31 cellular contexts compared by ENCODE assay signal in genomic region chr2:122651780-122652179, GRCh38.
"Had no signal": no experiment of that assay in that cellular context is flagged by ENCODE, and none has a peak within 500 bp of the region (broad histone marks: within the 10 kb centered on the region; RNA-seq: fewer than 3 reads in every experiment).

No MANE protein-coding gene starts in this region.

- H3K36me3 Mint-ChIP-seq: natural killer cell; neural progenitor cell; stimulated activated memory B cell treated with anti-CD40 and anti-IgM and Interleukin-4, amounts not matched to agents 10 μg/mL and 1 μg/mL and 100 μg/mL, for 72 hours; type B pancreatic cell had no signal

- H3K4me1 ChIP-seq: neural progenitor cell, parathyroid adenoma, psoas muscle, spleen, suprapubic skin, testis, tibial artery, transverse colon, upper lobe of right lung, uterus had no signal

- H3K27me3 ChIP-seq: neural progenitor cell, ovary, spleen, suprapubic skin, testis, tibial artery, transverse colon, upper lobe of right lung, uterus had no signal

- H3K27ac ChIP-seq: neural progenitor cell, ovary, parathyroid adenoma, psoas muscle, skin epidermis, spleen, suprapubic skin, testis, tibial artery, transverse colon, upper lobe of right lung, uterus had no signal

- H3K4me3 ChIP-seq: neural progenitor cell, ovary, psoas muscle, skin epidermis, smooth muscle cell, spleen, suprapubic skin, testis, tibial artery, transverse colon, upper lobe of right lung, uterus had no signal

- ATAC-seq: natural killer cell; psoas muscle; right cardiac atrium; sciatic nerve; stimulated activated memory B cell treated with anti-CD40 and anti-IgM and Interleukin-4, amounts not matched to agents 10 μg/mL and 1 μg/mL and 100 μg/mL, for 72 hours; stimulated activated naive CD8-positive, alpha-beta T cell treated with anti-CD3 and anti-CD28 coated beads, Interleukin-15, amount 100 ng/mL, for 72 hours; stimulated activated naive CD8-positive, alpha-beta T cell treated with anti-CD3 and anti-CD28 coated beads, Interleukin-15, Interleukin-2, amounts not matched to agents 100 U/mL and 50 U/mL, for 24 hours; upper lobe of right lung had no signal

- H3K4me1 Mint-ChIP-seq: natural killer cell; neural progenitor cell; stimulated activated memory B cell treated with anti-CD40 and anti-IgM and Interleukin-4, amounts not matched to agents 10 μg/mL and 1 μg/mL and 100 μg/mL, for 72 hours; stimulated activated naive CD8-positive, alpha-beta T cell treated with anti-CD3 and anti-CD28 coated beads, Interleukin-15, amount 100 ng/mL, for 72 hours had no signal

- H3K4me3 Mint-ChIP-seq: natural killer cell; nephron; neural progenitor cell; stimulated activated memory B cell treated with anti-CD40 and anti-IgM and Interleukin-4, amounts not matched to agents 10 μg/mL and 1 μg/mL and 100 μg/mL, for 72 hours; stimulated activated naive CD8-positive, alpha-beta T cell treated with anti-CD3 and anti-CD28 coated beads, Interleukin-15, amount 100 ng/mL, for 72 hours; type B pancreatic cell had no signal

- H3K36me3 ChIP-seq: neural progenitor cell, ovary, spleen, suprapubic skin, tibial artery, transverse colon, upper lobe of right lung, uterus had no signal

- DNase-seq: natural killer cell; occipital lobe; ovary; posterior cingulate gyrus; psoas muscle; right cardiac atrium; spleen; stimulated activated CD4-positive, alpha-beta T cell treated with anti-CD3 and anti-CD28 coated beads, Interleukin-12 subunit alpha, Interleukin-12 subunit beta, amount 100 ng/mL, for 4 hours; stimulated activated CD4-positive, alpha-beta T cell treated with anti-CD3 and anti-CD28 coated beads, Interleukin-1b, Interleukin-23, amount 100 ng/mL, for 48 hours; stimulated activated CD4-positive, alpha-beta T cell treated with anti-CD3 and anti-CD28 coated beads, Interleukin-4, amount 100 ng/mL, for 1 hour; stimulated activated CD4-positive, alpha-beta T cell treated with anti-CD3 and anti-CD28 coated beads, Interleukin-4, amount 100 ng/mL, for 4 hours; stimulated activated CD8-positive, alpha-beta memory T cell treated with anti-CD3 and anti-CD28 coated beads, Interleukin-4, amount 100 ng/mL, for 48 hours; stimulated activated naive CD4-positive, alpha-beta T cell; stimulated activated naive CD8-positive, alpha-beta T cell treated with anti-CD3 and anti-CD28 coated beads, Interleukin-15, amount 100 ng/mL, for 72 hours; stimulated activated naive CD8-positive, alpha-beta T cell treated with anti-CD3 and anti-CD28 coated beads, Interleukin-15, Interleukin-2, amounts not matched to agents 100 U/mL and 50 U/mL, for 24 hours; substantia nigra; testis; tibial artery; transverse colon; upper lobe of right lung; uterus had no signal

- H3K9me3 ChIP-seq: ovary, psoas muscle, spleen, suprapubic skin, testis, tibial artery, transverse colon, upper lobe of right lung, uterus had no signal

- H3K9me3 Mint-ChIP-seq: nephron; neural progenitor cell; stimulated activated naive CD8-positive, alpha-beta T cell treated with anti-CD3 and anti-CD28 coated beads, Interleukin-15, amount 100 ng/mL, for 72 hours; type B pancreatic cell had no signal

- H3K27ac Mint-ChIP-seq: natural killer cell; neural progenitor cell; progenitor cell of endocrine pancreas; stimulated activated memory B cell treated with anti-CD40 and anti-IgM and Interleukin-4, amounts not matched to agents 10 μg/mL and 1 μg/mL and 100 μg/mL, for 72 hours; stimulated activated naive CD8-positive, alpha-beta T cell treated with anti-CD3 and anti-CD28 coated beads, Interleukin-15, amount 100 ng/mL, for 72 hours; type B pancreatic cell had no signal

- H3K27me3 Mint-ChIP-seq: stimulated activated memory B cell treated with anti-CD40 and anti-IgM and Interleukin-4, amounts not matched to agents 10 μg/mL and 1 μg/mL and 100 μg/mL, for 72 hours; stimulated activated naive CD8-positive, alpha-beta T cell treated with anti-CD3 and anti-CD28 coated beads, Interleukin-15, amount 100 ng/mL, for 72 hours had no signal
